Comparison of ENCODE assay signal across 8 cellular contexts in genomic region chr14:102319351-102320032, GRCh38. TPM values are rescaled to one million over a fixed set of nuclear protein-coding genes. Genes with fewer than 3 reads are reported as not detected.
A peak's percentile ranks its signal among the peaks of the same experiment; 100 is the strongest.
DNase-seq lines count a peak whose midpoint lies in the region; ATAC-seq and TF ChIP-seq lines count a peak whose summit lies in the region.

Gene ZNF839 (plus strand): TSS chr14:102319746. CDS start chr14:102319766, 20 bp downstream.

- H3K4me3 Mint-ChIP-seq in Calu3 (ENCODE audit: low read depth, unreplicated experiment) (peak within 1 kb of the TSS; percentile 74), endothelial cell (ENCODE audit: unreplicated experiment) (peak within 1 kb of the TSS; percentile 94)

- peak within 1 kb of the TSS; percentile 75 for H3K4me3 ChIP-seq in Jurkat, Clone E6-1 (ENCODE audit: low read length)

- H3K36me3 Mint-ChIP-seq in Calu3 (ENCODE audit: insufficient read depth, unreplicated experiment): peaks cover 41% of the 10 kb centered on the region
- H3K36me3 Mint-ChIP-seq in endothelial cell (ENCODE audit: low read depth, unreplicated experiment): peaks cover 10% of the 10 kb centered on the region

- H3K27ac Mint-ChIP-seq in Calu3 (ENCODE audit: unreplicated experiment) (peak within 1 kb of the TSS; percentile 83), endothelial cell (ENCODE audit: unreplicated experiment) (peak within 1 kb of the TSS; percentile 95)

- H3K27me3 Mint-ChIP-seq in Calu3 (ENCODE audit: unreplicated experiment) (no peaks in the 10 kb centered on the region), endothelial cell (ENCODE audit: unreplicated experiment) (peaks cover 19% of the 10 kb centered on the region)

- H3K9me3 Mint-ChIP-seq in Calu3 (ENCODE audit: low read depth, unreplicated experiment) (no peaks in the 10 kb centered on the region), endothelial cell (ENCODE audit: unreplicated experiment) (no peaks in the 10 kb centered on the region)

- BruUV-seq in Calu3 (replicated peaks; lab: Mats Ljungman, UMichigan): no TSS peak

- DNase-seq in Calu3 (peak; percentile 95), OCI-M1 (lab: John Stamatoyannopoulos, UW) (peak; percentile 89), endothelial cell (ENCODE audit: low spot score) (peak; percentile 91), midbrain (lab: John Stamatoyannopoulos, UW) (peak; percentile 88)
- peak; percentile 86 for DNase-seq in Jurkat, Clone E6-1 (ENCODE audit: low read depth, low spot score)
- peak; percentile 99 for DNase-seq in activated CD8-positive, alpha-beta memory T cell treated with anti-CD3 and anti-CD28 coated beads, Interleukin-2, amount 50 U/mL, for 48 hours
- peak; percentile 89 to 91 for DNase-seq in stimulated activated CD8-positive, alpha-beta memory T cell treated with anti-CD3 and anti-CD28 coated beads, Interleukin-15, amount 100 ng/mL, for 48 hours (ENCODE audit: low read depth in 2 of 2)

- peaks cover 40% of the 10 kb centered on the region for H3K4me1 Mint-ChIP-seq in Calu3 (ENCODE audit: low read depth, unreplicated experiment)
- peaks cover 13% of the 10 kb centered on the region for H3K4me1 Mint-ChIP-seq in endothelial cell (ENCODE audit: unreplicated experiment)

- ATAC-seq in GM21526 (IDR thresholded peaks at IDR 0.05; ENCODE audit: low FRiP score, unreplicated experiment): peak; percentile 51

- TF ChIP-seq CTCF in Calu3 (IDR thresholded peaks at IDR 0.05; ENCODE audit: unreplicated experiment) (no peak), endothelial cell (IDR thresholded peaks at IDR 0.05; ENCODE audit: unreplicated experiment) (no peak)

- intact Hi-C loops in Calu3 (cut with micrococcal nuclease; ENCODE audit: unreplicated experiment): loop anchor here (5.0 kb wide), 1 partner anchor 42 kb away; no protein-coding TSS in a partner anchor

- CTCF ChIA-PET in Calu3 (lab: Charles Lee): interaction anchor here (0.8 kb wide), 1 partner anchor 201 kb away, joined by 5 read pairs; no protein-coding TSS in a partner anchor

RNA-seq across cellular contexts. Expression of gene ZNF839, which starts in this region (rescaled TPM):
- total RNA-seq in Calu3 (2022): 18.3 and 21.7 TPM in 2 replicates
- 16.5 TPM for polyA plus RNA-seq in Jurkat, Clone E6-1 (2012; ENCODE audit: insufficient read depth, insufficient read length)
- total RNA-seq in endothelial cell (ENCODE audit: unreplicated experiment): 18.5 TPM

Comparison
In these comparisons a context has a peak if more than half of its experiments do, and no peak if none do; other contexts are left out.
1. Peak in every context shown above with its lines: DNase-seq, ATAC-seq and H3K4me3 ChIP-seq.